In the genomic region with DNA sequence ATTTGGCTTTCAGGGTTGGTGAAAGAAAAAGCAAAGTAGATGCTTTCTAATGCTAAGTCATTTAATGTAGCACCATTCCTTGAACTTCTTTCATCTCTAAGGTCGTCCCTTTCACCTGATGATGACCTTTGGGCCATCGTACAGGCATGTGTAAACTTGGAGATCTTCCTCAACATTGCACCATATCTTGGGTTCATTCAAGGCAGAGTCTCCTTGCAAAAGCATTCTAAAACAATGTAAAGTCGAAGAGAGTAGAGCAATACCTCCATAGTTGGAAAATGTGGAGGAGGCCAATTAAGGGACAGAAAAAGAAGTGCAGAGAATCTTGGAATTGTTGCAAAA, we compare ENCODE assay signal across 8 cellular contexts. TPM values are rescaled to one million over a fixed set of nuclear protein-coding genes. Genes with fewer than 3 reads are reported as not detected.
DNase-seq lines count a peak whose midpoint lies in the region; ATAC-seq and TF ChIP-seq lines count a peak whose summit lies in the region.

No MANE protein-coding gene starts in this region.

- H3K4me1 Mint-ChIP-seq in activated naive CD4-positive, alpha-beta T cell treated with anti-CD3 and anti-CD28 coated beads, Interleukin-2, amount 50 U/mL, for 24 hours: peaks cover 16% of the 10 kb centered on the region

- H3K9me3 ChIP-seq in lung (ENCODE audit: control insufficient read depth in 2 of 2, insufficient read depth in 1 of 2, low read length in 1 of 2) (no peaks in the 10 kb centered on the region), upper lobe of right lung (no peaks in the 10 kb centered on the region)

- H3K9me3 Mint-ChIP-seq in activated naive CD4-positive, alpha-beta T cell treated with anti-CD3 and anti-CD28 coated beads, Interleukin-2, amount 50 U/mL, for 24 hours: peaks cover 5% of the 10 kb centered on the region

- H3K4me1 ChIP-seq in lung (ENCODE audit: control insufficient read depth in 2 of 2, insufficient read depth in 2 of 2, low read length in 2 of 2) (no peaks in the 10 kb centered on the region), upper lobe of right lung (peaks cover 15% of the 10 kb centered on the region)

- in situ Hi-C loops in brain microvascular endothelial cell (cut with HindIII; ENCODE audit: low pct_ligation_motif_present, low sequenced_read_pairs): loop anchor here (25.0 kb wide), 1 partner anchor 97 kb away; the partner anchor contains the start of gene ATP13A3

- H3K4me3 ChIP-seq in brain microvascular endothelial cell (ENCODE audit: low read depth, low read length) (peak overlapping the region; percentile 94), lung (peak overlapping the region; percentile 97), upper lobe of right lung (peak overlapping the region; percentile 87)

- 28 to 33% methylated on average over 3 of the region's 3 CpGs for WGBS in lung, 2 donors

- no peak for DNase-seq in activated naive CD4-positive, alpha-beta T cell (lab: John Stamatoyannopoulos, UW)
- DNase-seq in brain microvascular endothelial cell (no peak), lung (ENCODE audit: low spot score) (no peak), upper lobe of right lung (no peak), SHP77 treated with DMSO at 0.1 percent for 48 hours (lab: John Stamatoyannopoulos, UW) (no peak), AG08395 (ENCODE audit: low spot score) (no peak)

- peak overlapping the region; percentile 97 for H3K27ac Mint-ChIP-seq in activated naive CD4-positive, alpha-beta T cell treated with anti-CD3 and anti-CD28 coated beads, Interleukin-2, amount 50 U/mL, for 24 hours

- no peaks in the 10 kb centered on the region for H3K27me3 Mint-ChIP-seq in activated naive CD4-positive, alpha-beta T cell treated with anti-CD3 and anti-CD28 coated beads, Interleukin-2, amount 50 U/mL, for 24 hours

- H3K36me3 Mint-ChIP-seq in activated naive CD4-positive, alpha-beta T cell treated with anti-CD3 and anti-CD28 coated beads, Interleukin-2, amount 50 U/mL, for 24 hours: peaks cover 15% of the 10 kb centered on the region

- ATAC-seq in lung (ENCODE audit: insufficient read depth, low FRiP score) (no peak), upper lobe of right lung (peak; percentile 2), HG03342 (IDR thresholded peaks at IDR 0.05; ENCODE audit: unreplicated experiment) (no peak)

- no peak for TF ChIP-seq CTCF in brain microvascular endothelial cell (IDR thresholded peaks at IDR 0.05; ENCODE audit: low read depth, low read length, missing control alignments)
- no peak for TF ChIP-seq CTCF in lung (IDR thresholded peaks at IDR 0.05; ENCODE audit: control extremely low read depth, extremely low read depth)
- TF ChIP-seq CTCF in upper lobe of right lung (IDR thresholded peaks at IDR 0.05): no peak

- H3K27ac ChIP-seq in brain microvascular endothelial cell (peak overlapping the region; percentile 96), lung (ENCODE audit: low read depth in 1 of 2, low read length in 1 of 2) (peak overlapping the region; percentile 99), upper lobe of right lung (peak overlapping the region; percentile 98)

- intact Hi-C loops in upper lobe of right lung (cut with DNase I): no loop called here

- H3K36me3 ChIP-seq in brain microvascular endothelial cell (replicated peaks): peaks cover 13% of the 10 kb centered on the region
- peaks cover 0 to 3% of the 10 kb centered on the region in 2 donors for H3K36me3 ChIP-seq in lung (ENCODE audit: control insufficient read depth in 2 of 2, insufficient read depth in 2 of 2, low read length in 2 of 2)
- H3K36me3 ChIP-seq in upper lobe of right lung: no peaks in the 10 kb centered on the region

- H3K27me3 ChIP-seq in brain microvascular endothelial cell (replicated peaks) (no peaks in the 10 kb centered on the region), lung (ENCODE audit: control insufficient read depth, insufficient read depth) (no peaks in the 10 kb centered on the region), upper lobe of right lung (no peaks in the 10 kb centered on the region)

- peak overlapping the region; percentile 95 for H3K4me3 Mint-ChIP-seq in activated naive CD4-positive, alpha-beta T cell treated with anti-CD3 and anti-CD28 coated beads, Interleukin-2, amount 50 U/mL, for 24 hours

RNA-seq across cellular contexts. Expression of gene TMEM44, which starts 48.8 kb away (rescaled TPM):
- total RNA-seq in lung (10 to 100 TPM; 16.6 to 17.7 TPM), upper lobe of right lung (25.3 TPM)
- 10 to 100 TPM; 10.4 to 23.5 TPM for polyA plus RNA-seq in lung
